In genomic region chr3:170956647-170957046, GRCh38 we compare ENCODE assay signal across 2 cellular contexts.
A peak's percentile ranks its signal among the peaks of the same experiment; 100 is the strongest.
TF ChIP-seq lines count a peak whose summit lies in the region.

No MANE protein-coding gene starts in this region.

TF ChIP-seq in HepG2, 621 proteins besides CTCF, POLR2A, EP300 and RAD21:
- TF ChIP-seq REXO4 (CRISPR knock-in tag; IDR thresholded peaks at IDR 0.05; ENCODE audit: borderline replicate concordance) (no peak), CEBPB (IDR thresholded peaks at IDR 0.05; ENCODE audit: borderline replicate concordance, low read depth, low read length) (peak; percentile 59; the same call in 1 of the 2 replicates)
TF ChIP-seq in HepG2: peak in this region for 1.

TF ChIP-seq in K562, 482 proteins besides CTCF, POLR2A, EP300 and RAD21:
- TF ChIP-seq TAF7 (tag; IDR thresholded peaks at IDR 0.05) = no peak
- TF ChIP-seq ZNF436 (CRISPR knock-in tag; IDR thresholded peaks at IDR 0.05) = no peak
- TF ChIP-seq RBM34 (IDR thresholded peaks at IDR 0.05; ENCODE audit: borderline replicate concordance, insufficient read depth, low read length) = no peak
- TF ChIP-seq CEBPB (tag; IDR thresholded peaks at IDR 0.05) = peak; percentile 72
- no peak for TF ChIP-seq CEBPG (CRISPR knock-in tag; IDR thresholded peaks at IDR 0.05)
- TF ChIP-seq CEBPG (tag; conservative IDR thresholded peaks at IDR 0.05 in 1 of 2, IDR thresholded peaks at IDR 0.05 in 1 of 2) = peak in 1 of 2 experiments; percentile 56; a peak in 3 of 4 replicates
